1 cellular context compared by ENCODE assay signal in the genomic region with DNA sequence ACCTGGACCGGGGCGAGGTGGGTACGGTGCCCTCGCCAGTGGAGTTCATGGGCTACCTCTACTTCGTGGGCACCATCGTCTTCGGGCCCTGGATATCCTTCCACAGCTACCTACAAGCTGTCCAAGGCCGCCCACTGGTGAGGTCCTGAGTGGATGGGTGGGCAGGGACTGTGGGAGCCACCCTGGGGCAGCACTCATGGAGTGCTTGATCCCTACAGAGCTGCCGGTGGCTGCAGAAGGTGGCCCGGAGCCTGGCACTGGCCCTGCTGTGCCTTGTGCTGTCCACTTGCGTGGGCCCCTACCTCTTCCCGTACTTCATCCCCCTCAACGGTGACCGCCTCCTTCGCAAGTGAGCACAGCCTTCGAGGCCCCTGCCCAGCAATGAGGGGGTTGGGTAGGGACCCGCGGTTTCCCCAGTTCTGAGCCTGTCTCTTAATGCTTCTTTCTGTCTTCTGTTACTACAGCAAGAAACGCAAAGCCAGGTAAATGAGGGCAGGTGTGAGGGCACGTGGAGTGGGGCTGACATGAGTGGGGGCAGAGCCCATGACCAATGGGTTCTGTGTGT.
TF ChIP-seq lines count a peak whose summit lies in the region.

No MANE protein-coding gene starts in this region.

TF ChIP-seq in IMR-90, 13 proteins besides CTCF, POLR2A, EP300 and RAD21:
- TF ChIP-seq BHLHE40 (IDR thresholded peaks at IDR 0.05; ENCODE audit: low read depth, low read length) (no peak), SMC3 (IDR thresholded peaks at IDR 0.05; ENCODE audit: low read depth, low read length) (no peak), MAFK (IDR thresholded peaks at IDR 0.05; ENCODE audit: low read depth, low read length) (no peak), FOS (IDR thresholded peaks at IDR 0.05; ENCODE audit: low read depth, low read length) (no peak), CHD1 (IDR thresholded peaks at IDR 0.05; ENCODE audit: low read depth, low read length) (no peak), RCOR1 (IDR thresholded peaks at IDR 0.05; ENCODE audit: insufficient replicate concordance, low read length) (no peak), NFE2L2 (IDR thresholded peaks at IDR 0.05; ENCODE audit: low read depth, low read length) (no peak), MXI1 (IDR thresholded peaks at IDR 0.05; ENCODE audit: borderline replicate concordance, low read depth, low read length) (no peak), RFX5 (IDR thresholded peaks at IDR 0.05; ENCODE audit: low read depth, low read length) (no peak), CEBPB (IDR thresholded peaks at IDR 0.05; ENCODE audit: low read depth, low read length) (no peak)
- TF ChIP-seq, protein P1, sequence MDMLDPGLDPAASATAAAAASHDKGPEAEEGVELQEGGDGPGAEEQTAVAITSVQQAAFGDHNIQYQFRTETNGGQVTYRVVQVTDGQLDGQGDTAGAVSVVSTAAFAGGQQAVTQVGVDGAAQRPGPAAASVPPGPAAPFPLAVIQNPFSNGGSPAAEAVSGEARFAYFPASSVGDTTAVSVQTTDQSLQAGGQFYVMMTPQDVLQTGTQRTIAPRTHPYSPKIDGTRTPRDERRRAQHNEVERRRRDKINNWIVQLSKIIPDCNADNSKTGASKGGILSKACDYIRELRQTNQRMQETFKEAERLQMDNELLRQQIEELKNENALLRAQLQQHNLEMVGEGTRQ (IDR thresholded peaks at IDR 0.05; ENCODE audit: low read depth, low read length): no peak
- TF ChIP-seq, protein P2, sequence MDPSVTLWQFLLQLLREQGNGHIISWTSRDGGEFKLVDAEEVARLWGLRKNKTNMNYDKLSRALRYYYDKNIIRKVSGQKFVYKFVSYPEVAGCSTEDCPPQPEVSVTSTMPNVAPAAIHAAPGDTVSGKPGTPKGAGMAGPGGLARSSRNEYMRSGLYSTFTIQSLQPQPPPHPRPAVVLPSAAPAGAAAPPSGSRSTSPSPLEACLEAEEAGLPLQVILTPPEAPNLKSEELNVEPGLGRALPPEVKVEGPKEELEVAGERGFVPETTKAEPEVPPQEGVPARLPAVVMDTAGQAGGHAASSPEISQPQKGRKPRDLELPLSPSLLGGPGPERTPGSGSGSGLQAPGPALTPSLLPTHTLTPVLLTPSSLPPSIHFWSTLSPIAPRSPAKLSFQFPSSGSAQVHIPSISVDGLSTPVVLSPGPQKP (IDR thresholded peaks at IDR 0.05; ENCODE audit: borderline replicate concordance, low read depth, low read length): no peak
